In genomic region chr7:148011753-148012152, GRCh38 we compare ENCODE assay signal across 17 cellular contexts.
A peak's percentile ranks its signal among the peaks of the same experiment; 100 is the strongest.
DNase-seq lines count a peak whose midpoint lies in the region; ATAC-seq and TF ChIP-seq lines count a peak whose summit lies in the region.
"Had no signal": no experiment of that assay in that cellular context is flagged by ENCODE, and none has a peak within 500 bp of the region (broad histone marks: within the 10 kb centered on the region; RNA-seq: fewer than 3 reads in every experiment).

No MANE protein-coding gene starts in this region.

- no peaks in the 10 kb centered on the region for H3K36me3 ChIP-seq in effector memory CD4-positive, alpha-beta T cell (ENCODE audit: control insufficient read depth, insufficient read depth, low read length)

- intact Hi-C loops in natural killer cell (cut with micrococcal nuclease) = no loop called here

- H3K4me1 Mint-ChIP-seq in WTC11 = peaks cover 33% of the 10 kb centered on the region
- no peaks in the 10 kb centered on the region for H3K4me1 Mint-ChIP-seq in natural killer cell
- H3K4me1 Mint-ChIP-seq: B cell had no signal

- H3K4me1 ChIP-seq in effector memory CD4-positive, alpha-beta T cell (ENCODE audit: control insufficient read depth, insufficient read depth, low read length, poor library complexity, severe bottlenecking) = no peaks in the 10 kb centered on the region
- H3K4me1 ChIP-seq: Caco-2 had no signal

- no peaks in the 10 kb centered on the region for H3K27me3 ChIP-seq in effector memory CD4-positive, alpha-beta T cell (replicated peaks; ENCODE audit: control insufficient read depth, insufficient read depth, low read length, poor library complexity, severe bottlenecking)

- no peak for TF ChIP-seq CTCF in WTC11 (IDR thresholded peaks at IDR 0.05)
- no peak for TF ChIP-seq CTCF in natural killer cell (IDR thresholded peaks at IDR 0.05)

- ATAC-seq in WTC11 (peak; percentile 87), natural killer cell (no peak)
- ATAC-seq: K562 had no signal

- H3K27me3 Mint-ChIP-seq in WTC11 (ENCODE audit: low read depth) (peaks cover 9% of the 10 kb centered on the region; the same call in 1 of the 2 replicates), natural killer cell (ENCODE audit: low read depth in 2 of 2) (no peaks in the 10 kb centered on the region)
- H3K27me3 Mint-ChIP-seq: B cell; CD4-positive, alpha-beta T cell had no signal

- peak; percentile 43 for DNase-seq in ELF-1 (ENCODE audit: low read depth, low spot score)
- peak; percentile 22 for DNase-seq in WTC11 (ENCODE audit: low spot score)
- DNase-seq in iPS DF 19.7 (ENCODE audit: low read depth, low spot score) = peak; percentile 40
- DNase-seq in natural killer cell = no peak
- no peak for DNase-seq in ecto neural progenitor cell (ENCODE audit: low spot score)
- no peak for DNase-seq in effector memory CD4-positive, alpha-beta T cell
- DNase-seq in cerebellar nuclear complex (lab: John Stamatoyannopoulos, UW) = no peak
- DNase-seq: Caco-2; CD4-positive, alpha-beta T cell; DMS153; DMS79; GF-D8; HCEC 1CT; IMR-90 had no signal

- H3K27ac ChIP-seq in effector memory CD4-positive, alpha-beta T cell (ENCODE audit: insufficient read depth, low read length, poor library complexity, severe bottlenecking) = no peak overlapping the region
- H3K27ac ChIP-seq: C4-2B had no signal

- H3K4me3 Mint-ChIP-seq in WTC11 (no peak overlapping the region), natural killer cell (no peak overlapping the region)
- H3K4me3 Mint-ChIP-seq: B cell; CD4-positive, alpha-beta T cell had no signal

- H3K27ac Mint-ChIP-seq in WTC11 (no peak overlapping the region), natural killer cell (no peak overlapping the region)
- H3K27ac Mint-ChIP-seq: B cell; CD4-positive, alpha-beta T cell had no signal

- no peaks in the 10 kb centered on the region for H3K9me3 Mint-ChIP-seq in WTC11
- no peaks in the 10 kb centered on the region for H3K9me3 Mint-ChIP-seq in natural killer cell
- H3K9me3 Mint-ChIP-seq: CD4-positive, alpha-beta T cell had no signal

- no peaks in the 10 kb centered on the region for H3K9me3 ChIP-seq in effector memory CD4-positive, alpha-beta T cell (ENCODE audit: control insufficient read depth, low read length)
- H3K9me3 ChIP-seq: Caco-2 had no signal

- POLR2A ChIA-PET in WTC11 (lab: Charles Lee) = no interaction called here

- CTCF ChIA-PET in WTC11 (lab: Charles Lee) = interaction anchor here (1.6 kb wide), 1 partner anchor 131 kb away, joined by 4 read pairs; no protein-coding TSS in a partner anchor

- no peaks in the 10 kb centered on the region for H3K36me3 Mint-ChIP-seq in WTC11
- no peaks in the 10 kb centered on the region for H3K36me3 Mint-ChIP-seq in natural killer cell

- no peak overlapping the region for H3K4me3 ChIP-seq in effector memory CD4-positive, alpha-beta T cell (ENCODE audit: insufficient read depth, low read depth, low read length, poor library complexity, severe bottlenecking)
- H3K4me3 ChIP-seq: K562 had no signal

TF ChIP-seq in WTC11, 78 proteins besides CTCF, POLR2A, EP300 and RAD21:
- TF ChIP-seq MYBL2 (CRISPR knock-in tag; IDR thresholded peaks at IDR 0.05) = no peak
- TF ChIP-seq, protein P1, sequence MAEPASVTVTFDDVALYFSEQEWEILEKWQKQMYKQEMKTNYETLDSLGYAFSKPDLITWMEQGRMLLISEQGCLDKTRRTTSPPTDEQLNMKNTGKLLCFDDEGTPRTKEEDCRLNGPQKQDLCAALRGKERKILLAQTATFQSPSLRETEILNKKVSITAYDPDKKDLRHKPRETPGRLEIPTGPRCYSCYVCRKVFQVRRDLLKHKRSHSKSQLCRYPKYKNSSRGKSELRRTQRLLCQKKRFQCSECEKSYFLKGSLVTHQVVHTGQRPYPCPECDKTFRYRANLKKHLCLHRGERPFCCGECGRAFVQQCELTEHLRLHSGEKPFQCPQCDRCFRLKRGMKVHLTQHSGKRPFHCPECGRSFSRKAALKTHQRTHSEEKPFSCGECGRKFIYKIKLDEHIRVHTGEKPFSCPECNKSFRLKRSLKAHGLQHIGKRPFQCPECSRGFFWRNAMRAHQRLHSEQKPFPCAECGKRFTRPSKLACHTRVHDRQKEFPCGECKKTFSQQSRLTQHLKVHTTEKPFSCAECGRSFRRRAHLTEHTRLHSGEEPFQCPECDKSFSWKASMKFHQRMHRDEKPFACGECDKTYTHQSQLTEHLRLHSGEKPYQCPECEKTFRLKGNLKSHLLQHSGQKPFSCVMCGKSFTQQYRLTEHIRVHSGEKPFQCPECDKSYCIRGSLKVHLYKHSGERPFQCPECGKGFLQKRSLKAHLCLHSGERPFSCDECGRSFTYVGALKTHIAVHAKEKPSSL (CRISPR knock-in tag; conservative IDR thresholded peaks at IDR 0.05) = no peak
- 0 out of 2 replicates have a peak, but pooled peaks have one; percentile 39 for TF ChIP-seq ZNF317 (CRISPR knock-in tag; IDR thresholded peaks at IDR 0.05; ENCODE audit: borderline replicate concordance, low read depth)

Comparison
In these comparisons a context has a peak if more than half of its experiments do, and no peak if none do; other contexts are left out.
1. DNase-seq: peak in ELF-1 (single experiment), WTC11 (single experiment) and iPS DF 19.7 (single experiment); none in natural killer cell (single experiment), ecto neural progenitor cell (single experiment), effector memory CD4-positive, alpha-beta T cell (0 of 3) and cerebellar nuclear complex (0 of 2).